11 cellular contexts compared by ENCODE assay signal in genomic region chr1:111104981-111105380, GRCh38.
"Had no signal": no experiment of that assay in that cellular context is flagged by ENCODE, and none has a peak within 500 bp of the region (broad histone marks: within the 10 kb centered on the region; RNA-seq: fewer than 3 reads in every experiment).

No MANE protein-coding gene starts in this region.

- DNase-seq: GM23248, GOT3, H7, H9, HCEC 1CT, HFFc6 had no signal

- H3K4me1 ChIP-seq: HAP-1 had no signal

- H3K4me2 ChIP-seq: GM23338 had no signal

- H3K36me3 ChIP-seq: HAP-1 had no signal

- H3K9ac ChIP-seq: GM23248 had no signal

- H3K9me3 ChIP-seq: HAP-1 had no signal

- ATAC-seq: GM23338, HCT116 had no signal

- FAIRE-seq: H1, H54 had no signal

- H3K4me3 ChIP-seq: GM23248, GM23338, HAP-1 had no signal

- H2AFZ ChIP-seq: GM23248, GM23338 had no signal

- H3K27ac ChIP-seq: GM23248 had no signal
